19 cellular contexts compared by ENCODE assay signal in genomic region chr14:22583994-22584393, GRCh38. TPM values are rescaled to one million over a fixed set of nuclear protein-coding genes. Genes with fewer than 3 reads are reported as not detected.
DNase-seq lines count a peak whose midpoint lies in the region; ATAC-seq and TF ChIP-seq lines count a peak whose summit lies in the region.
"Had no signal": no experiment of that assay in that cellular context is flagged by ENCODE, and none has a peak within 500 bp of the region (broad histone marks: within the 10 kb centered on the region; RNA-seq: fewer than 3 reads in every experiment).

No MANE protein-coding gene starts in this region.

- H3K4me3 Mint-ChIP-seq in activated naive CD4-positive, alpha-beta T cell treated with anti-CD3 and anti-CD28 coated beads, Interleukin-2, amount 50 U/mL, for 24 hours, result peak overlapping the region; percentile 78
- no peak overlapping the region for H3K4me3 Mint-ChIP-seq in endothelial cell (ENCODE audit: unreplicated experiment)
- H3K4me3 Mint-ChIP-seq in stimulated activated naive CD8-positive, alpha-beta T cell treated with anti-CD3 and anti-CD28 coated beads, Interleukin-15, amount 100 ng/mL, for 72 hours, result peak overlapping the region; percentile 26 to 29

- H3K4me2 ChIP-seq in OCI-LY7 (ENCODE audit: low read length) (peak overlapping the region; percentile 49), neuronal stem cell (ENCODE audit: insufficient read depth, low read length, poor library complexity, severe bottlenecking) (no peak overlapping the region)

- no peak overlapping the region for H2AK5ac ChIP-seq in neuronal stem cell (ENCODE audit: low read depth, low read length)

- peaks cover 72% of the 10 kb centered on the region for H3K4me1 Mint-ChIP-seq in activated naive CD4-positive, alpha-beta T cell treated with anti-CD3 and anti-CD28 coated beads, Interleukin-2, amount 50 U/mL, for 24 hours
- peaks cover 53% of the 10 kb centered on the region for H3K4me1 Mint-ChIP-seq in endothelial cell (ENCODE audit: unreplicated experiment)
- H3K4me1 Mint-ChIP-seq in stimulated activated naive CD8-positive, alpha-beta T cell treated with anti-CD3 and anti-CD28 coated beads, Interleukin-15, amount 100 ng/mL, for 72 hours, result peaks cover 86% of the 10 kb centered on the region

- H3K36me3 Mint-ChIP-seq in activated naive CD4-positive, alpha-beta T cell treated with anti-CD3 and anti-CD28 coated beads, Interleukin-2, amount 50 U/mL, for 24 hours, result peaks cover 20% of the 10 kb centered on the region
- peaks cover 12% of the 10 kb centered on the region for H3K36me3 Mint-ChIP-seq in endothelial cell (ENCODE audit: low read depth, unreplicated experiment)

- CTCF ChIA-PET in OCI-LY7 (lab: Charles Lee; ENCODE audit: unreplicated experiment), result no interaction called here

- peak; percentile 44 for ATAC-seq in stimulated activated naive CD8-positive, alpha-beta T cell treated with anti-CD3 and anti-CD28 coated beads, Interleukin-15, amount 100 ng/mL, for 72 hours
- ATAC-seq in HG03342 (IDR thresholded peaks at IDR 0.05; ENCODE audit: unreplicated experiment), result no peak

- H3K27me3 Mint-ChIP-seq in activated naive CD4-positive, alpha-beta T cell treated with anti-CD3 and anti-CD28 coated beads, Interleukin-2, amount 50 U/mL, for 24 hours, result no peaks in the 10 kb centered on the region
- peaks cover 9% of the 10 kb centered on the region for H3K27me3 Mint-ChIP-seq in endothelial cell (ENCODE audit: unreplicated experiment)
- H3K27me3 Mint-ChIP-seq in stimulated activated naive CD8-positive, alpha-beta T cell treated with anti-CD3 and anti-CD28 coated beads, Interleukin-15, amount 100 ng/mL, for 72 hours, result no peaks in the 10 kb centered on the region

- BruUV-seq in OCI-LY7 (replicated peaks; lab: Mats Ljungman, UMichigan), result no TSS peak

- TF ChIP-seq CTCF in OCI-LY7 (conservative IDR thresholded peaks at IDR 0.05; ENCODE audit: low read length) (no peak), endothelial cell (IDR thresholded peaks at IDR 0.05; ENCODE audit: unreplicated experiment) (no peak)

- DNase-seq in activated naive CD4-positive, alpha-beta T cell treated with anti-CD3 and anti-CD28 coated beads, Interleukin-2, amount 50 U/mL, for 16 hours, result no peak
- DNase-seq in OCI-LY7 (ENCODE audit: low spot score) (no peak), endothelial cell (ENCODE audit: low spot score) (no peak), germinal center (ENCODE audit: low spot score) (no peak), neuronal stem cell (ENCODE audit: low spot score) (no peak)
- no peak for DNase-seq in stimulated activated naive CD8-positive, alpha-beta T cell treated with anti-CD3 and anti-CD28 coated beads, Interleukin-15, amount 100 ng/mL, for 72 hours
- DNase-seq: activated CD4-positive, alpha-beta T cell treated with anti-CD3 and anti-CD28 coated beads, Interleukin-2, amount 50 U/mL, for 1 hour; activated gamma-delta T cell treated with Interleukin-2 at 50 U/mL for 16 hours; DMS 273 treated with DMSO at 0.1 percent for 48 hours; esophagus squamous epithelium; islet precursor cell; NCI-H146; NCI-H2227 treated with DMSO at 0.1 percent for 48 hours; sigmoid colon; stimulated activated CD4-positive, alpha-beta T cell treated with anti-CD3 and anti-CD28 coated beads, Interleukin-2, amount 100 ng/mL, for 24 hours; testis had no signal

- H2AFZ ChIP-seq in OCI-LY7 (ENCODE audit: low read length) (no peak overlapping the region), neuronal stem cell (ENCODE audit: low read length) (no peak overlapping the region)

- H3K9me2 ChIP-seq in OCI-LY7 (ENCODE audit: insufficient read depth, low read length), result no peaks in the 10 kb centered on the region

- H4K91ac ChIP-seq in neuronal stem cell (ENCODE audit: low read depth, low read length, poor library complexity), result no peak overlapping the region

- 0 out of 2 replicates have a peak, but pooled peaks cover 5% of the 10 kb centered on the region for H4K20me1 ChIP-seq in OCI-LY7 (ENCODE audit: insufficient read depth, low read length)

- no peak overlapping the region for H4K8ac ChIP-seq in neuronal stem cell (ENCODE audit: low read depth, low read length)

- no peak overlapping the region for H2BK5ac ChIP-seq in neuronal stem cell (ENCODE audit: low read length)

- no peaks in the 10 kb centered on the region for H3K9me3 Mint-ChIP-seq in activated naive CD4-positive, alpha-beta T cell treated with anti-CD3 and anti-CD28 coated beads, Interleukin-2, amount 50 U/mL, for 24 hours
- H3K9me3 Mint-ChIP-seq in endothelial cell (ENCODE audit: unreplicated experiment), result no peaks in the 10 kb centered on the region
- no peaks in the 10 kb centered on the region for H3K9me3 Mint-ChIP-seq in stimulated activated naive CD8-positive, alpha-beta T cell treated with anti-CD3 and anti-CD28 coated beads, Interleukin-15, amount 100 ng/mL, for 72 hours

- H3K79me1 ChIP-seq in neuronal stem cell (ENCODE audit: low read depth, low read length), result peaks cover 14% of the 10 kb centered on the region

- H3K4ac ChIP-seq in neuronal stem cell (ENCODE audit: low read length), result no peak overlapping the region

- no peak overlapping the region for H3K18ac ChIP-seq in neuronal stem cell (ENCODE audit: low read length)

- POLR2A ChIA-PET in OCI-LY7 (lab: Charles Lee), result interaction anchor here (0.8 to 1.3 kb wide), 2 partner anchors 11 to 20 kb away, joined by 4 read pairs; no protein-coding TSS in a partner anchor

- no CpG with 5 or more reads among the region's 1 CpG for WGBS in neuronal stem cell (ENCODE audit: extremely low coverage in 2 of 2, insufficient read length in 2 of 2, insufficient replicate concordance in 1 of 2), 2 donors

- H3K27ac ChIP-seq in OCI-LY7 (ENCODE audit: low read depth, low read length, poor library complexity, severe bottlenecking), result no peak overlapping the region
- H3K27ac ChIP-seq in neuronal stem cell (replicated peaks; ENCODE audit: low read length), result no peak overlapping the region
- H3K27ac ChIP-seq: breast epithelium, esophagus squamous epithelium, sigmoid colon, testis had no signal

- H3K9me3 ChIP-seq in OCI-LY7 (ENCODE audit: low read length) (no peaks in the 10 kb centered on the region), neuronal stem cell (replicated peaks in 1 of 2; ENCODE audit: control insufficient read depth in 2 of 2, insufficient read depth in 1 of 2, low read depth in 1 of 2, low read length in 2 of 2) (no peaks in the 10 kb centered on the region)
- H3K9me3 ChIP-seq: breast epithelium, esophagus squamous epithelium, sigmoid colon, testis had no signal

- peaks cover 60% of the 10 kb centered on the region for H3K79me2 ChIP-seq in OCI-LY7 (ENCODE audit: insufficient read depth, low read depth, low read length)

- no peak overlapping the region for H2BK120ac ChIP-seq in neuronal stem cell (ENCODE audit: low read depth, low read length)

- H3K4me1 ChIP-seq in OCI-LY7 (ENCODE audit: insufficient read depth, low read length, poor library complexity, severe bottlenecking), result peaks cover 46% of the 10 kb centered on the region
- H3K4me1 ChIP-seq in neuronal stem cell (ENCODE audit: control insufficient read depth in 2 of 2, insufficient read depth in 1 of 2, low read depth in 1 of 2, low read length in 2 of 2), result peaks cover 2 to 12% of the 10 kb centered on the region in 2 donors

- H2BK15ac ChIP-seq in neuronal stem cell (ENCODE audit: low read length), result no peak overlapping the region

- H3K4me3 ChIP-seq in OCI-LY7 (ENCODE audit: low read depth, low read length, poor library complexity, severe bottlenecking), result no peak overlapping the region
- H3K4me3 ChIP-seq in neuronal stem cell (ENCODE audit: low read length in 2 of 2), result no peak overlapping the region
- H3K4me3 ChIP-seq: breast epithelium, esophagus squamous epithelium, sigmoid colon, testis had no signal

- H3K14ac ChIP-seq in neuronal stem cell (ENCODE audit: low read length), result no peak overlapping the region

- H3K9ac ChIP-seq in neuronal stem cell (ENCODE audit: low read depth, low read length, poor library complexity), result no peak overlapping the region

- H2BK12ac ChIP-seq in neuronal stem cell (ENCODE audit: low read length), result no peak overlapping the region

- no peaks in the 10 kb centered on the region for H3K27me3 ChIP-seq in neuronal stem cell (ENCODE audit: control insufficient read depth in 3 of 3, insufficient read depth in 3 of 3, low read depth in 1 of 3, low read length in 3 of 3)
- H3K27me3 ChIP-seq: breast epithelium, esophagus squamous epithelium, sigmoid colon, testis had no signal

- intact Hi-C loops in OCI-LY7 (cut with micrococcal nuclease; ENCODE audit: unreplicated experiment), result no loop called here

- H3K36me3 ChIP-seq in OCI-LY7 (ENCODE audit: insufficient read depth, low read length) (peaks cover 48% of the 10 kb centered on the region; the same call in 1 of the 2 replicates), neuronal stem cell (replicated peaks in 1 of 2; ENCODE audit: control insufficient read depth in 2 of 2, insufficient read depth in 2 of 2, low read length in 2 of 2) (peaks cover 2 to 52% of the 10 kb centered on the region in 2 donors)
- H3K36me3 ChIP-seq: breast epithelium, sigmoid colon had no signal

- peak overlapping the region; percentile 93 for H3K27ac Mint-ChIP-seq in activated naive CD4-positive, alpha-beta T cell treated with anti-CD3 and anti-CD28 coated beads, Interleukin-2, amount 50 U/mL, for 24 hours
- peak overlapping the region; percentile 1 for H3K27ac Mint-ChIP-seq in endothelial cell (ENCODE audit: unreplicated experiment)
- peak overlapping the region in 1 of 2 donors; percentile 81 for H3K27ac Mint-ChIP-seq in stimulated activated naive CD8-positive, alpha-beta T cell treated with anti-CD3 and anti-CD28 coated beads, Interleukin-15, amount 100 ng/mL, for 72 hours

- H3K23ac ChIP-seq in neuronal stem cell (ENCODE audit: low read depth, low read length, poor library complexity), result no peak overlapping the region

RNA-seq across cellular contexts. Expression of gene DAD1, which starts 5.0 kb away (rescaled TPM):
- total RNA-seq in OCI-LY7 (2014; rRNA removed; shearing (Covaris generic)), result 88.6 and 154 TPM in 2 replicates
- 115 and 117 TPM in 2 replicates for total RNA-seq in OCI-LY7 (2022)
- 250 TPM for total RNA-seq in endothelial cell (ENCODE audit: unreplicated experiment)
- 182 TPM for polyA plus RNA-seq in neuronal stem cell (2013, experiment 1 of 2)
- 180 TPM for polyA plus RNA-seq in neuronal stem cell (2013, experiment 2 of 2)

RNA-seq across cellular contexts. Expression of gene ABHD4, which starts 14.1 kb away (rescaled TPM):
- 5.6 and 6.6 TPM in 2 replicates for total RNA-seq in OCI-LY7 (2014; rRNA removed; shearing (Covaris generic))
- total RNA-seq in OCI-LY7 (2022) (15.1 and 15.6 TPM in 2 replicates), endothelial cell (ENCODE audit: unreplicated experiment) (77.7 TPM)
- polyA plus RNA-seq in neuronal stem cell (2013, experiment 1 of 2), result 21.7 TPM
- polyA plus RNA-seq in neuronal stem cell (2013, experiment 2 of 2), result 20.3 TPM
